ENCODE assay signal across 18 cellular contexts in genomic region chr5:34409376-34409775, GRCh38.
"Had no signal": no experiment of that assay in that cellular context is flagged by ENCODE, and none has a peak within 500 bp of the region (broad histone marks: within the 10 kb centered on the region; RNA-seq: fewer than 3 reads in every experiment).

No MANE protein-coding gene starts in this region.

- FAIRE-seq: frontal cortex, kidney had no signal

- ATAC-seq: activated naive CD4-positive, alpha-beta T cell treated with anti-CD3 and anti-CD28 coated beads, Interleukin-2, amount 50 U/mL, for 72 hours; left lobe of liver had no signal

- DNase-seq: activated CD4-positive, alpha-beta T cell treated with anti-CD3 and anti-CD28 coated beads, Interleukin-2, amount 50 U/mL, for 4 hours; activated gamma-delta T cell treated with Interleukin-2 at 50 U/mL for 16 hours; amniotic stem cell; head of caudate nucleus; kidney; nephron progenitor cell; occipital lobe; posterior cingulate gyrus; stimulated activated CD4-positive, alpha-beta T cell treated with anti-CD3 and anti-CD28 coated beads, Interleukin-2, amount 100 ng/mL, for 24 hours; stimulated activated naive CD4-positive, alpha-beta T cell treated with Interleukin-2 at 50 U/mL for 16 hours; tibial artery; WERI-Rb-1 had no signal

- H3K27me3 ChIP-seq: cardiac muscle cell, tibial artery had no signal

- H3K4me3 ChIP-seq: cardiac muscle cell, lung, tibial artery had no signal

- H3K9me3 ChIP-seq: tibial artery had no signal

- H3K27ac ChIP-seq: cardiac muscle cell, epithelial cell of prostate, tibial artery, WERI-Rb-1 had no signal

- H3K4me1 ChIP-seq: tibial artery had no signal

- H3K36me3 ChIP-seq: cardiac muscle cell, tibial artery, WERI-Rb-1 had no signal
